In genomic region chr3:160479376-160479775, GRCh38 we compare ENCODE assay signal across 33 cellular contexts.
"Had no signal": no experiment of that assay in that cellular context is flagged by ENCODE, and none has a peak within 500 bp of the region (broad histone marks: within the 10 kb centered on the region; RNA-seq: fewer than 3 reads in every experiment).

No MANE protein-coding gene starts in this region.

- ATAC-seq: naive thymus-derived CD4-positive, alpha-beta T cell; natural killer cell; psoas muscle; right cardiac atrium; right lobe of liver; stimulated activated memory B cell treated with anti-CD40 and anti-IgM and Interleukin-4, amounts not matched to agents 10 μg/mL and 1 μg/mL and 100 μg/mL, for 72 hours; stimulated activated naive CD8-positive, alpha-beta T cell treated with anti-CD3 and anti-CD28 coated beads, Interleukin-15, amount 100 ng/mL, for 72 hours; stimulated activated naive CD8-positive, alpha-beta T cell treated with anti-CD3 and anti-CD28 coated beads, Interleukin-15, Interleukin-2, amounts not matched to agents 100 U/mL and 50 U/mL, for 24 hours; upper lobe of right lung had no signal

- H3K9ac ChIP-seq: neural progenitor cell, parathyroid adenoma had no signal

- H3K4me1 ChIP-seq: neural progenitor cell, parathyroid adenoma, psoas muscle, sigmoid colon, suprapubic skin, testis, tibial artery, transverse colon, upper lobe of right lung, uterus had no signal

- H3K4me3 Mint-ChIP-seq: naive thymus-derived CD4-positive, alpha-beta T cell; natural killer cell; nephron; neural progenitor cell; stimulated activated memory B cell treated with anti-CD40 and anti-IgM and Interleukin-4, amounts not matched to agents 10 μg/mL and 1 μg/mL and 100 μg/mL, for 72 hours; stimulated activated naive CD8-positive, alpha-beta T cell treated with anti-CD3 and anti-CD28 coated beads, Interleukin-15, amount 100 ng/mL, for 72 hours; type B pancreatic cell had no signal

- H3K9me3 ChIP-seq: ovary, psoas muscle, right lobe of liver, sigmoid colon, spleen, suprapubic skin, testis, tibial artery, transverse colon, upper lobe of right lung, uterus had no signal

- H3K27me3 Mint-ChIP-seq: stimulated activated memory B cell treated with anti-CD40 and anti-IgM and Interleukin-4, amounts not matched to agents 10 μg/mL and 1 μg/mL and 100 μg/mL, for 72 hours had no signal

- H2AFZ ChIP-seq: neural progenitor cell, parathyroid adenoma had no signal

- DNase-seq: naive thymus-derived CD4-positive, alpha-beta T cell; natural killer cell; occipital lobe; ovary; posterior cingulate gyrus; psoas muscle; right cardiac atrium; right lobe of liver; sigmoid colon; spleen; stimulated activated CD4-positive, alpha-beta T cell treated with anti-CD3 and anti-CD28 coated beads, Interleukin-12 subunit alpha, Interleukin-12 subunit beta, amount 100 ng/mL, for 4 hours; stimulated activated CD4-positive, alpha-beta T cell treated with anti-CD3 and anti-CD28 coated beads, Interleukin-1b, Interleukin-23, amount 100 ng/mL, for 48 hours; stimulated activated CD4-positive, alpha-beta T cell treated with anti-CD3 and anti-CD28 coated beads, Interleukin-4, amount 100 ng/mL, for 1 hour; stimulated activated CD4-positive, alpha-beta T cell treated with anti-CD3 and anti-CD28 coated beads, Interleukin-4, amount 100 ng/mL, for 4 hours; stimulated activated CD8-positive, alpha-beta memory T cell treated with anti-CD3 and anti-CD28 coated beads, Interleukin-4, amount 100 ng/mL, for 48 hours; stimulated activated naive CD4-positive, alpha-beta T cell; stimulated activated naive CD8-positive, alpha-beta T cell treated with anti-CD3 and anti-CD28 coated beads, Interleukin-15, amount 100 ng/mL, for 72 hours; stimulated activated naive CD8-positive, alpha-beta T cell treated with anti-CD3 and anti-CD28 coated beads, Interleukin-15, Interleukin-2, amounts not matched to agents 100 U/mL and 50 U/mL, for 24 hours; substantia nigra; testis; tibial artery; transverse colon; upper lobe of right lung; uterus had no signal

- H3K4me2 ChIP-seq: neural progenitor cell, smooth muscle cell had no signal

- H3K4me1 Mint-ChIP-seq: naive thymus-derived CD4-positive, alpha-beta T cell; natural killer cell; stimulated activated memory B cell treated with anti-CD40 and anti-IgM and Interleukin-4, amounts not matched to agents 10 μg/mL and 1 μg/mL and 100 μg/mL, for 72 hours; stimulated activated naive CD8-positive, alpha-beta T cell treated with anti-CD3 and anti-CD28 coated beads, Interleukin-15, amount 100 ng/mL, for 72 hours had no signal

- H3K9me3 Mint-ChIP-seq: natural killer cell; nephron; neural progenitor cell; stimulated activated memory B cell treated with anti-CD40 and anti-IgM and Interleukin-4, amounts not matched to agents 10 μg/mL and 1 μg/mL and 100 μg/mL, for 72 hours; stimulated activated naive CD8-positive, alpha-beta T cell treated with anti-CD3 and anti-CD28 coated beads, Interleukin-15, amount 100 ng/mL, for 72 hours; type B pancreatic cell had no signal

- H3K27ac Mint-ChIP-seq: naive thymus-derived CD4-positive, alpha-beta T cell; natural killer cell; neural progenitor cell; progenitor cell of endocrine pancreas; stimulated activated memory B cell treated with anti-CD40 and anti-IgM and Interleukin-4, amounts not matched to agents 10 μg/mL and 1 μg/mL and 100 μg/mL, for 72 hours; stimulated activated naive CD8-positive, alpha-beta T cell treated with anti-CD3 and anti-CD28 coated beads, Interleukin-15, amount 100 ng/mL, for 72 hours; type B pancreatic cell had no signal

- H3K27ac ChIP-seq: neural progenitor cell, ovary, parathyroid adenoma, psoas muscle, right lobe of liver, sigmoid colon, spleen, suprapubic skin, testis, tibial artery, transverse colon, upper lobe of right lung, uterus had no signal

- H3K36me3 ChIP-seq: neural progenitor cell, ovary, right lobe of liver, sigmoid colon, spleen, suprapubic skin, tibial artery, transverse colon, upper lobe of right lung, uterus had no signal

- H3K36me3 Mint-ChIP-seq: naive thymus-derived CD4-positive, alpha-beta T cell; natural killer cell; neural progenitor cell; stimulated activated memory B cell treated with anti-CD40 and anti-IgM and Interleukin-4, amounts not matched to agents 10 μg/mL and 1 μg/mL and 100 μg/mL, for 72 hours; type B pancreatic cell had no signal

- H3K4me3 ChIP-seq: neural progenitor cell, ovary, psoas muscle, right lobe of liver, sigmoid colon, skin epidermis, smooth muscle cell, spleen, suprapubic skin, testis, tibial artery, transverse colon, upper lobe of right lung, uterus had no signal

- H3K79me2 ChIP-seq: parathyroid adenoma had no signal

- H3K27me3 ChIP-seq: neural progenitor cell, ovary, right lobe of liver, spleen, suprapubic skin, testis, transverse colon, upper lobe of right lung, uterus had no signal
